10 cellular contexts compared by ENCODE assay signal in the genomic region with DNA sequence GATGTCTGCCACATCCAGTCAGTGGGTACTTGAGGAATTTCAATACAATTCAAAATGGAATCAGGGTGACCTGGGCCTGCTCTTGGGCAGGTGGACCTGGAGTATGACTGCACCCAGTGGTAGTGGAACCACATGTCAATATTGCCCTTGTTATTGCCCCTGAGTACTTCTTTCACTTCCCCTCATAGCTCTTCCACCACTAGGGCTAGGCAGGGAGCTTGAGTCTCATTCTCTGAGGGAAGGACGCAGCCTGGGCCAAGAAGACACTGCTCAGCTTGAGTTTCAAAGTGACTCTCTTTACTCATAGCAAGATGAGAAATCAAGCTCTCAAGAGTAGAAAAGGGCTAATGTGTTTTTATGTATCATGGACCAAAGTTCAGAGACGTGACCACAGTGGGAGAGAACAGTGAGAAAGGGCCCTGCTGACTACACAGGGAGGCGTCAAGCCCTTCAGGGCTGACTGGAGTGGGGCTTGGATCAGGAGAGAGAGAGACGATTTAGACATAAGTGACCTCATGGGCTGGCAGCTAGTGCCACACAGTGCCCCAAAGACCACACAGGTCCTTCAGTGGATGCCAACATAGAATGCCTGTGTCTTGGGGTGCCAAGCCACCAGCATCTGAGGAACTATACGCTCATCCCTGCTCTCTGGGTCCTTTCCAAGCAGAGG. TPM values are rescaled to one million over a fixed set of nuclear protein-coding genes. Genes with fewer than 3 reads are reported as not detected.
DNase-seq lines count a peak whose midpoint lies in the region; ATAC-seq and TF ChIP-seq lines count a peak whose summit lies in the region.
"Had no signal": no experiment of that assay in that cellular context is flagged by ENCODE, and none has a peak within 500 bp of the region (broad histone marks: within the 10 kb centered on the region; RNA-seq: fewer than 3 reads in every experiment).

No MANE protein-coding gene starts in this region.

- H3K9me3 Mint-ChIP-seq in chondrocyte (ENCODE audit: low read depth) (no peaks in the 10 kb centered on the region), mesothelial cell of epicardium (no peaks in the 10 kb centered on the region)

- H3K36me3 Mint-ChIP-seq in chondrocyte (ENCODE audit: low read depth) (no peaks in the 10 kb centered on the region), mesothelial cell of epicardium (no peaks in the 10 kb centered on the region)

- H3K4me3 Mint-ChIP-seq in chondrocyte (ENCODE audit: unreplicated experiment) (no peak overlapping the region), mesothelial cell of epicardium (no peak overlapping the region)

- TF ChIP-seq CTCF in chondrocyte (IDR thresholded peaks at IDR 0.05) (no peak), mesothelial cell of epicardium (IDR thresholded peaks at IDR 0.05; ENCODE audit: unreplicated experiment) (no peak)

- peak; percentile 28 for DNase-seq in chondrocyte (ENCODE audit: low spot score)
- DNase-seq in NK-92 (lab: John Stamatoyannopoulos, UW; ENCODE audit: unreplicated experiment), result no peak
- DNase-seq in NCI-H1436 (lab: John Stamatoyannopoulos, UW), result no peak
- DNase-seq in midbrain (lab: John Stamatoyannopoulos, UW), result no peak
- no peak for DNase-seq in mesothelial cell of epicardium (ENCODE audit: low spot score in 2 of 2, unreplicated experiment in 2 of 2)
- DNase-seq: caudate nucleus had no signal

- H3K27ac Mint-ChIP-seq in chondrocyte (ENCODE audit: unreplicated experiment) (no peak overlapping the region), mesothelial cell of epicardium (no peak overlapping the region)

- ATAC-seq in GM18498 (IDR thresholded peaks at IDR 0.05; ENCODE audit: unreplicated experiment) (peak; percentile 76), GM21360 (IDR thresholded peaks at IDR 0.05; ENCODE audit: unreplicated experiment) (peak; percentile 63), HG03139 (IDR thresholded peaks at IDR 0.05; ENCODE audit: unreplicated experiment) (peak; percentile 55)

- H3K4me1 Mint-ChIP-seq in chondrocyte (ENCODE audit: low read depth) (peaks cover 13% of the 10 kb centered on the region), mesothelial cell of epicardium (no peaks in the 10 kb centered on the region)

- H3K27me3 Mint-ChIP-seq in chondrocyte (ENCODE audit: low read depth) (no peaks in the 10 kb centered on the region), mesothelial cell of epicardium (ENCODE audit: low read depth) (no peaks in the 10 kb centered on the region)
- H3K27me3 Mint-ChIP-seq: IgD-negative memory B cell had no signal

RNA-seq across cellular contexts. Expression of a gene that starts 12.8 kb away (rescaled TPM):
- total RNA-seq in chondrocyte (391 to 435 TPM (median 409 TPM) in 3 replicates), mesothelial cell of epicardium (1,098 to 1,149 TPM (median 1,136 TPM) in 3 replicates)

RNA-seq across cellular contexts. Expression of a gene that starts 60.0 kb away (rescaled TPM):
- total RNA-seq in chondrocyte, result 17.5 to 24.0 TPM (median 21.9 TPM) in 3 replicates
- total RNA-seq in mesothelial cell of epicardium, result 15.2 to 16.5 TPM (median 15.4 TPM) in 3 replicates
